1 cellular context compared by ENCODE assay signal in the genomic region with DNA sequence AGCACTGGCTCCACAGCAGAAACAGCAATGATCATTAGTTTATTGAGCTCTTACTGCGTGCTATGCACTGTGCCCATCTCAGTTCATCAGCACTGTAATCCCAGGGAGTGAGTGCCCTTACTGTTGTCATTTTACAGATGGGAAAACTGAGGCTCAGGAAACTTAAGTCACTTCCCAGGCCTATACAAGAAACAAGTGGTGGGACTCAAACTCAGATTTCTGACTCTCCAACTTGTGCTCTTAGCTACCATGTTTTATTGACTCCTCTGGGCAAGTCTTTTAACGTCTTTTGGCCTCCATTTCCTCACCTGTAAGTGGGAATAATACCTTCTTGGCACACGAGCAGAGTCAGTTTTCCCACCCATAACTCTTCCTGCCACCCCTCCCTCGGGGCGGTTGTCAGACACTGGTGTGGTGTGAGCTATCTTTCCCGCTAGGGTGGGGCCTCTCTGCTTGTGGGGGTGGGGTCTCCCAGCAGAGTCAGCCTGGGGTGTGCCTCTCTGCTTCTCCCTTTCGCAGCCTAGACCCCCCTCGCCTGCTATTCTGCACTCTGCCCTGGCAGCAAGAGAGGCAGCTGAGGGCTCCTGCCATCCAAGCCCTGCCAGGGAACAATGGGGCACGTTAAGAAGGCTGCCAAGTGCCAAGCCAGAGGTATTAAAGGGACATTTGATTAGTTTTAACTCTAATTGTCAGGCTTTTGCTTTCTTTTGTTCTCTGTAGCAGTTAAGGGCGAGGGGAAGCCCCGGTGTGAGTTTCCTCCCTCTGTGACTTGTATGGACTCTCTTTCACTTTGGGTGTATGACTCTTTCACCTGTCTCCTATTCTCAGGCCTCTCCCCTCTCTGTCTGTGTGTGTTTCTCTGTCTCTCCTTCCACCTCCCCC.
TF ChIP-seq lines count a peak whose summit lies in the region.

No MANE protein-coding gene starts in this region.

TF ChIP-seq in GM12878, 131 proteins besides CTCF, POLR2A, EP300 and RAD21 (continued from another document):
- TF ChIP-seq, protein P1, sequence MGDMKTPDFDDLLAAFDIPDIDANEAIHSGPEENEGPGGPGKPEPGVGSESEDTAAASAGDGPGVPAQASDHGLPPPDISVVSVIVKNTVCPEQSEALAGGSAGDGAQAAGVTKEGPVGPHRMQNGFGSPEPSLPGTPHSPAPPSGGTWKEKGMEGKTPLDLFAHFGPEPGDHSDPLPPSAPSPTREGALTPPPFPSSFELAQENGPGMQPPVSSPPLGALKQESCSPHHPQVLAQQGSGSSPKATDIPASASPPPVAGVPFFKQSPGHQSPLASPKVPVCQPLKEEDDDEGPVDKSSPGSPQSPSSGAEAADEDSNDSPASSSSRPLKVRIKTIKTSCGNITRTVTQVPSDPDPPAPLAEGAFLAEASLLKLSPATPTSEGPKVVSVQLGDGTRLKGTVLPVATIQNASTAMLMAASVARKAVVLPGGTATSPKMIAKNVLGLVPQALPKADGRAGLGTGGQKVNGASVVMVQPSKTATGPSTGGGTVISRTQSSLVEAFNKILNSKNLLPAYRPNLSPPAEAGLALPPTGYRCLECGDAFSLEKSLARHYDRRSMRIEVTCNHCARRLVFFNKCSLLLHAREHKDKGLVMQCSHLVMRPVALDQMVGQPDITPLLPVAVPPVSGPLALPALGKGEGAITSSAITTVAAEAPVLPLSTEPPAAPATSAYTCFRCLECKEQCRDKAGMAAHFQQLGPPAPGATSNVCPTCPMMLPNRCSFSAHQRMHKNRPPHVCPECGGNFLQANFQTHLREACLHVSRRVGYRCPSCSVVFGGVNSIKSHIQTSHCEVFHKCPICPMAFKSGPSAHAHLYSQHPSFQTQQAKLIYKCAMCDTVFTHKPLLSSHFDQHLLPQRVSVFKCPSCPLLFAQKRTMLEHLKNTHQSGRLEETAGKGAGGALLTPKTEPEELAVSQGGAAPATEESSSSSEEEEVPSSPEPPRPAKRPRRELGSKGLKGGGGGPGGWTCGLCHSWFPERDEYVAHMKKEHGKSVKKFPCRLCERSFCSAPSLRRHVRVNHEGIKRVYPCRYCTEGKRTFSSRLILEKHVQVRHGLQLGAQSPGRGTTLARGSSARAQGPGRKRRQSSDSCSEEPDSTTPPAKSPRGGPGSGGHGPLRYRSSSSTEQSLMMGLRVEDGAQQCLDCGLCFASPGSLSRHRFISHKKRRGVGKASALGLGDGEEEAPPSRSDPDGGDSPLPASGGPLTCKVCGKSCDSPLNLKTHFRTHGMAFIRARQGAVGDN (IDR thresholded peaks at IDR 0.05), result 0 out of 2 replicates have a peak, but pooled peaks have one; percentile 22
- no peak for TF ChIP-seq SMARCA5 (IDR thresholded peaks at IDR 0.05)
- TF ChIP-seq SMC3 (IDR thresholded peaks at IDR 0.05; ENCODE audit: borderline replicate concordance, low read length), result no peak
- 0 out of 2 replicates have a peak, but pooled peaks have one; percentile 12 for TF ChIP-seq YY1 (IDR thresholded peaks at IDR 0.05; ENCODE audit: low read depth, low read length)
- no peak for TF ChIP-seq NR2C2 (IDR thresholded peaks at IDR 0.05; ENCODE audit: borderline replicate concordance, control insufficient read depth, insufficient read length, low read depth)
- TF ChIP-seq ASH2L (IDR thresholded peaks at IDR 0.05; ENCODE audit: borderline replicate concordance, low read depth), result 0 out of 2 replicates have a peak, but pooled peaks have one; percentile 50
- no peak for TF ChIP-seq ATF7 (IDR thresholded peaks at IDR 0.05; ENCODE audit: low read depth)
- TF ChIP-seq, protein P2, sequence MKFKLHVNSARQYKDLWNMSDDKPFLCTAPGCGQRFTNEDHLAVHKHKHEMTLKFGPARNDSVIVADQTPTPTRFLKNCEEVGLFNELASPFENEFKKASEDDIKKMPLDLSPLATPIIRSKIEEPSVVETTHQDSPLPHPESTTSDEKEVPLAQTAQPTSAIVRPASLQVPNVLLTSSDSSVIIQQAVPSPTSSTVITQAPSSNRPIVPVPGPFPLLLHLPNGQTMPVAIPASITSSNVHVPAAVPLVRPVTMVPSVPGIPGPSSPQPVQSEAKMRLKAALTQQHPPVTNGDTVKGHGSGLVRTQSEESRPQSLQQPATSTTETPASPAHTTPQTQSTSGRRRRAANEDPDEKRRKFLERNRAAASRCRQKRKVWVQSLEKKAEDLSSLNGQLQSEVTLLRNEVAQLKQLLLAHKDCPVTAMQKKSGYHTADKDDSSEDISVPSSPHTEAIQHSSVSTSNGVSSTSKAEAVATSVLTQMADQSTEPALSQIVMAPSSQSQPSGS (IDR thresholded peaks at IDR 0.05; ENCODE audit: low read length), result no peak
- TF ChIP-seq, protein P3, sequence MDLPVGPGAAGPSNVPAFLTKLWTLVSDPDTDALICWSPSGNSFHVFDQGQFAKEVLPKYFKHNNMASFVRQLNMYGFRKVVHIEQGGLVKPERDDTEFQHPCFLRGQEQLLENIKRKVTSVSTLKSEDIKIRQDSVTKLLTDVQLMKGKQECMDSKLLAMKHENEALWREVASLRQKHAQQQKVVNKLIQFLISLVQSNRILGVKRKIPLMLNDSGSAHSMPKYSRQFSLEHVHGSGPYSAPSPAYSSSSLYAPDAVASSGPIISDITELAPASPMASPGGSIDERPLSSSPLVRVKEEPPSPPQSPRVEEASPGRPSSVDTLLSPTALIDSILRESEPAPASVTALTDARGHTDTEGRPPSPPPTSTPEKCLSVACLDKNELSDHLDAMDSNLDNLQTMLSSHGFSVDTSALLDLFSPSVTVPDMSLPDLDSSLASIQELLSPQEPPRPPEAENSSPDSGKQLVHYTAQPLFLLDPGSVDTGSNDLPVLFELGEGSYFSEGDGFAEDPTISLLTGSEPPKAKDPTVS (IDR thresholded peaks at IDR 0.05; ENCODE audit: low read depth, low read length), result no peak
- peak; percentile 44 for TF ChIP-seq MEF2B (IDR thresholded peaks at IDR 0.05; ENCODE audit: partially characterized antibody, poor library complexity, severe bottlenecking)
- TF ChIP-seq ZNF24 (IDR thresholded peaks at IDR 0.05), result no peak
- no peak for TF ChIP-seq RAD51 (IDR thresholded peaks at IDR 0.05)
- TF ChIP-seq SPI1 (IDR thresholded peaks at IDR 0.05; ENCODE audit: borderline replicate concordance, insufficient read depth, low read depth, low read length), result no peak
- no peak for TF ChIP-seq NR2C1 (IDR thresholded peaks at IDR 0.05)
- TF ChIP-seq NRF1 (conservative IDR thresholded peaks at IDR 0.05; ENCODE audit: low read depth, low read length), result no peak
- no peak for TF ChIP-seq SUZ12 (IDR thresholded peaks at IDR 0.05; ENCODE audit: unreplicated experiment)
- no peak for TF ChIP-seq CBX3 (IDR thresholded peaks at IDR 0.05; ENCODE audit: borderline replicate concordance, low read depth)
- TF ChIP-seq CHD1 (IDR thresholded peaks at IDR 0.05; ENCODE audit: low read depth, low read length), result no peak
- peak; percentile 49; the same call in 1 of the 2 replicates for TF ChIP-seq SMAD5 (IDR thresholded peaks at IDR 0.05; ENCODE audit: low read depth)
- TF ChIP-seq, protein P4, sequence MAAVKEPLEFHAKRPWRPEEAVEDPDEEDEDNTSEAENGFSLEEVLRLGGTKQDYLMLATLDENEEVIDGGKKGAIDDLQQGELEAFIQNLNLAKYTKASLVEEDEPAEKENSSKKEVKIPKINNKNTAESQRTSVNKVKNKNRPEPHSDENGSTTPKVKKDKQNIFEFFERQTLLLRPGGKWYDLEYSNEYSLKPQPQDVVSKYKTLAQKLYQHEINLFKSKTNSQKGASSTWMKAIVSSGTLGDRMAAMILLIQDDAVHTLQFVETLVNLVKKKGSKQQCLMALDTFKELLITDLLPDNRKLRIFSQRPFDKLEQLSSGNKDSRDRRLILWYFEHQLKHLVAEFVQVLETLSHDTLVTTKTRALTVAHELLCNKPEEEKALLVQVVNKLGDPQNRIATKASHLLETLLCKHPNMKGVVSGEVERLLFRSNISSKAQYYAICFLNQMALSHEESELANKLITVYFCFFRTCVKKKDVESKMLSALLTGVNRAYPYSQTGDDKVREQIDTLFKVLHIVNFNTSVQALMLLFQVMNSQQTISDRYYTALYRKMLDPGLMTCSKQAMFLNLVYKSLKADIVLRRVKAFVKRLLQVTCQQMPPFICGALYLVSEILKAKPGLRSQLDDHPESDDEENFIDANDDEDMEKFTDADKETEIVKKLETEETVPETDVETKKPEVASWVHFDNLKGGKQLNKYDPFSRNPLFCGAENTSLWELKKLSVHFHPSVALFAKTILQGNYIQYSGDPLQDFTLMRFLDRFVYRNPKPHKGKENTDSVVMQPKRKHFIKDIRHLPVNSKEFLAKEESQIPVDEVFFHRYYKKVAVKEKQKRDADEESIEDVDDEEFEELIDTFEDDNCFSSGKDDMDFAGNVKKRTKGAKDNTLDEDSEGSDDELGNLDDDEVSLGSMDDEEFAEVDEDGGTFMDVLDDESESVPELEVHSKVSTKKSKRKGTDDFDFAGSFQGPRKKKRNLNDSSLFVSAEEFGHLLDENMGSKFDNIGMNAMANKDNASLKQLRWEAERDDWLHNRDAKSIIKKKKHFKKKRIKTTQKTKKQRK (IDR thresholded peaks at IDR 0.05; ENCODE audit: low read depth, low read length), result no peak
- TF ChIP-seq MEF2A (IDR thresholded peaks at IDR 0.05; ENCODE audit: insufficient read depth, low read depth, low read length), result no peak
- no peak for TF ChIP-seq ETV6 (conservative IDR thresholded peaks at IDR 0.05 in 1 of 2, IDR thresholded peaks at IDR 0.05 in 1 of 2; ENCODE audit: borderline replicate concordance in 1 of 2, low read depth in 1 of 2)
- TF ChIP-seq, protein P5, sequence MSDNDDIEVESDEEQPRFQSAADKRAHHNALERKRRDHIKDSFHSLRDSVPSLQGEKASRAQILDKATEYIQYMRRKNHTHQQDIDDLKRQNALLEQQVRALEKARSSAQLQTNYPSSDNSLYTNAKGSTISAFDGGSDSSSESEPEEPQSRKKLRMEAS (IDR thresholded peaks at IDR 0.05; ENCODE audit: low read depth, low read length), result no peak
- TF ChIP-seq, protein P6, sequence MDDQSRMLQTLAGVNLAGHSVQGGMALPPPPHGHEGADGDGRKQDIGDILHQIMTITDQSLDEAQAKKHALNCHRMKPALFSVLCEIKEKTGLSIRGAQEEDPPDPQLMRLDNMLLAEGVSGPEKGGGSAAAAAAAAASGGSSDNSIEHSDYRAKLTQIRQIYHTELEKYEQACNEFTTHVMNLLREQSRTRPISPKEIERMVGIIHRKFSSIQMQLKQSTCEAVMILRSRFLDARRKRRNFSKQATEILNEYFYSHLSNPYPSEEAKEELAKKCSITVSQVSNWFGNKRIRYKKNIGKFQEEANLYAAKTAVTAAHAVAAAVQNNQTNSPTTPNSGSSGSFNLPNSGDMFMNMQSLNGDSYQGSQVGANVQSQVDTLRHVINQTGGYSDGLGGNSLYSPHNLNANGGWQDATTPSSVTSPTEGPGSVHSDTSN (IDR thresholded peaks at IDR 0.05; ENCODE audit: insufficient replicate concordance, low read depth, low read length), result no peak
- 0 out of 3 replicates have a peak, but pooled peaks have one; percentile 18 for TF ChIP-seq POU2F2 (IDR thresholded peaks at IDR 0.05; ENCODE audit: borderline replicate concordance, low read depth, low read length)
- TF ChIP-seq IKZF2 (IDR thresholded peaks at IDR 0.05), result 0 out of 4 replicates have a peak, but pooled peaks of 1 of the 2 experiments have one; percentile 1
- TF ChIP-seq HCFC1 (IDR thresholded peaks at IDR 0.05; ENCODE audit: low read length), result no peak
- no peak for TF ChIP-seq ZNF384 (IDR thresholded peaks at IDR 0.05; ENCODE audit: borderline replicate concordance, low read depth, low read length)
- no peak; the same call in 1 of the 2 replicates for TF ChIP-seq NFIC (IDR thresholded peaks at IDR 0.05; ENCODE audit: low read depth, low read length)
- 0 out of 2 replicates have a peak, but pooled peaks have one; percentile 24 for TF ChIP-seq ZBED1 (IDR thresholded peaks at IDR 0.05; ENCODE audit: borderline replicate concordance)
- no peak for TF ChIP-seq ESRRA (IDR thresholded peaks at IDR 0.05; ENCODE audit: low read length)
- TF ChIP-seq LARP7 (IDR thresholded peaks at IDR 0.05), result no peak
- TF ChIP-seq CREB1 (IDR thresholded peaks at IDR 0.05; ENCODE audit: low read depth), result no peak
- TF ChIP-seq BRCA1 (IDR thresholded peaks at IDR 0.05; ENCODE audit: low read depth, low read length), result no peak
- TF ChIP-seq POLR2AphosphoS2 (IDR thresholded peaks at IDR 0.05; ENCODE audit: low read depth, low read length), result no peak
- TF ChIP-seq RBBP5 (conservative IDR thresholded peaks at IDR 0.05), result no peak
- TF ChIP-seq, protein P7, sequence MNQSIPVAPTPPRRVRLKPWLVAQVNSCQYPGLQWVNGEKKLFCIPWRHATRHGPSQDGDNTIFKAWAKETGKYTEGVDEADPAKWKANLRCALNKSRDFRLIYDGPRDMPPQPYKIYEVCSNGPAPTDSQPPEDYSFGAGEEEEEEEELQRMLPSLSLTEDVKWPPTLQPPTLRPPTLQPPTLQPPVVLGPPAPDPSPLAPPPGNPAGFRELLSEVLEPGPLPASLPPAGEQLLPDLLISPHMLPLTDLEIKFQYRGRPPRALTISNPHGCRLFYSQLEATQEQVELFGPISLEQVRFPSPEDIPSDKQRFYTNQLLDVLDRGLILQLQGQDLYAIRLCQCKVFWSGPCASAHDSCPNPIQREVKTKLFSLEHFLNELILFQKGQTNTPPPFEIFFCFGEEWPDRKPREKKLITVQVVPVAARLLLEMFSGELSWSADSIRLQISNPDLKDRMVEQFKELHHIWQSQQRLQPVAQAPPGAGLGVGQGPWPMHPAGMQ (IDR thresholded peaks at IDR 0.05; ENCODE audit: borderline replicate concordance), result no peak
- 0 out of 2 replicates have a peak, but pooled peaks have one; percentile 11 for TF ChIP-seq EED (IDR thresholded peaks at IDR 0.05; ENCODE audit: low read depth)
- TF ChIP-seq, protein P8, sequence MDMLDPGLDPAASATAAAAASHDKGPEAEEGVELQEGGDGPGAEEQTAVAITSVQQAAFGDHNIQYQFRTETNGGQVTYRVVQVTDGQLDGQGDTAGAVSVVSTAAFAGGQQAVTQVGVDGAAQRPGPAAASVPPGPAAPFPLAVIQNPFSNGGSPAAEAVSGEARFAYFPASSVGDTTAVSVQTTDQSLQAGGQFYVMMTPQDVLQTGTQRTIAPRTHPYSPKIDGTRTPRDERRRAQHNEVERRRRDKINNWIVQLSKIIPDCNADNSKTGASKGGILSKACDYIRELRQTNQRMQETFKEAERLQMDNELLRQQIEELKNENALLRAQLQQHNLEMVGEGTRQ (IDR thresholded peaks at IDR 0.05; ENCODE audit: borderline replicate concordance, low read depth, low read length), result no peak
TF ChIP-seq in GM12878: peak in this region for 15.
